In genomic region chr9:135330307-135330631, GRCh38 we compare ENCODE assay signal across 1 cellular context.
TF ChIP-seq lines count a peak whose summit lies in the region.

No MANE protein-coding gene starts in this region.

TF ChIP-seq in WTC11, 78 proteins besides CTCF, POLR2A, EP300 and RAD21 (continued from another document):
- no peak for TF ChIP-seq ZBTB43 (CRISPR knock-in tag; IDR thresholded peaks at IDR 0.05)
- TF ChIP-seq NFYB (CRISPR knock-in tag; conservative IDR thresholded peaks at IDR 0.05; ENCODE audit: low read depth): no peak
- TF ChIP-seq ESRRA (CRISPR knock-in tag; IDR thresholded peaks at IDR 0.05; ENCODE audit: borderline replicate concordance): no peak
